Comparison of ENCODE assay signal across 1 cellular context in genomic region chr6:24740861-24741260, GRCh38.
TF ChIP-seq lines count a peak whose summit lies in the region.

No MANE protein-coding gene starts in this region.

TF ChIP-seq in IMR-90, 13 proteins besides CTCF, POLR2A, EP300 and RAD21 (continued from another document):
- TF ChIP-seq ELK1 (IDR thresholded peaks at IDR 0.05; ENCODE audit: borderline replicate concordance, low read depth, low read length) (no peak), CHD1 (IDR thresholded peaks at IDR 0.05; ENCODE audit: low read depth, low read length) (no peak), SMC3 (IDR thresholded peaks at IDR 0.05; ENCODE audit: low read depth, low read length) (no peak), FOS (IDR thresholded peaks at IDR 0.05; ENCODE audit: low read depth, low read length) (no peak), USF2 (IDR thresholded peaks at IDR 0.05; ENCODE audit: low read depth, low read length) (no peak), NFE2L2 (IDR thresholded peaks at IDR 0.05; ENCODE audit: low read depth, low read length) (no peak), MXI1 (IDR thresholded peaks at IDR 0.05; ENCODE audit: borderline replicate concordance, low read depth, low read length) (no peak), RFX5 (IDR thresholded peaks at IDR 0.05; ENCODE audit: low read depth, low read length) (no peak), BHLHE40 (IDR thresholded peaks at IDR 0.05; ENCODE audit: low read depth, low read length) (no peak), MAZ (IDR thresholded peaks at IDR 0.05; ENCODE audit: borderline replicate concordance, low read depth, low read length) (no peak), CEBPB (IDR thresholded peaks at IDR 0.05; ENCODE audit: low read depth, low read length) (no peak)
